Comparison of ENCODE assay signal across 17 cellular contexts in genomic region chr13:70253411-70253810, GRCh38.
"Had no signal": no experiment of that assay in that cellular context is flagged by ENCODE, and none has a peak within 500 bp of the region (broad histone marks: within the 10 kb centered on the region; RNA-seq: fewer than 3 reads in every experiment).

No MANE protein-coding gene starts in this region.

- H3K27me3 Mint-ChIP-seq: activated naive CD8-positive, alpha-beta T cell had no signal

- H3K4me3 Mint-ChIP-seq: activated naive CD8-positive, alpha-beta T cell; activated T-cell treated with anti-CD3 and anti-CD28 coated beads, Interleukin-2, amount 50 U/mL, for 4 hours; nephron progenitor cell had no signal

- H3K36me3 Mint-ChIP-seq: activated naive CD8-positive, alpha-beta T cell had no signal

- H3K27me3 ChIP-seq: dorsolateral prefrontal cortex, esophagus muscularis mucosa, upper lobe of left lung had no signal

- H3K4me3 ChIP-seq: dorsolateral prefrontal cortex, esophagus muscularis mucosa, left ventricle myocardium inferior, upper lobe of left lung had no signal

- H3K27ac ChIP-seq: dorsolateral prefrontal cortex, esophagus muscularis mucosa, left ventricle myocardium inferior, upper lobe of left lung had no signal

- H3K9me3 Mint-ChIP-seq: nephron progenitor cell had no signal

- H3K9me3 ChIP-seq: esophagus muscularis mucosa, upper lobe of left lung had no signal

- H3K4me1 ChIP-seq: esophagus muscularis mucosa, left ventricle myocardium inferior, upper lobe of left lung had no signal

- H3K27ac Mint-ChIP-seq: activated naive CD8-positive, alpha-beta T cell; nephron progenitor cell had no signal

- FAIRE-seq: keratinocyte had no signal

- ATAC-seq: activated T-cell treated with anti-CD3 and anti-CD28 coated beads, Interleukin-2, amount 50 U/mL, for 4 hours had no signal

- DNase-seq: activated CD4-positive, alpha-beta T cell treated with anti-CD3 and anti-CD28 coated beads for 1 hour; activated CD4-positive, alpha-beta T cell treated with anti-CD3 and anti-CD28 coated beads, Interleukin-2, amount 50 U/mL, for 48 hours; activated gamma-delta T cell; activated T-cell treated with anti-CD3 and anti-CD28 coated beads, Interleukin-2, amount 50 U/mL, for 4 hours; amygdala; dorsolateral prefrontal cortex; head of caudate nucleus; left ventricle myocardium inferior; mesendoderm; nephron progenitor cell; stimulated activated CD4-positive, alpha-beta T cell treated with anti-CD3 and anti-CD28 coated beads, Interleukin-12 subunit alpha, Interleukin-12 subunit beta, amount 100 ng/mL, for 4 hours; stimulated activated naive CD4-positive, alpha-beta T cell treated with Interleukin-2 at 50 U/mL for 16 hours; T-helper 9 cell; upper lobe of left lung had no signal

- H3K36me3 ChIP-seq: esophagus muscularis mucosa, left ventricle myocardium inferior, upper lobe of left lung had no signal
